Comparison of ENCODE assay signal across 13 cellular contexts in genomic region chr17:73901249-73901648, GRCh38.
DNase-seq lines count a peak whose midpoint lies in the region; ATAC-seq and TF ChIP-seq lines count a peak whose summit lies in the region.
"Had no signal": no experiment of that assay in that cellular context is flagged by ENCODE, and none has a peak within 500 bp of the region (broad histone marks: within the 10 kb centered on the region; RNA-seq: fewer than 3 reads in every experiment).

No MANE protein-coding gene starts in this region.

- intact Hi-C loops in adrenal gland (cut with DNase I): no loop called here
- intact Hi-C loops in activated T-helper 2 cell treated with anti-CD3 and anti-CD28 coated beads, Interferon-gamma antibody, Interleukin-2, Interleukin-4, amounts not matched to agents 10 μg/mL and 5 μg/mL and 100 μg/mL, durations not matched to agents 14 hours and 24 hours and 36 hours (cut with micrococcal nuclease): no loop called here

- H3K4me3 Mint-ChIP-seq in endodermal cell: peak overlapping the region; percentile 59
- H3K4me3 Mint-ChIP-seq in natural killer cell treated with Interleukin-12 subunit alpha and Interleukin-12 subunit beta and Interleukin-15 and Interleukin-18, amount 100 ng/mL, for 72 hours: peak overlapping the region; percentile 95
- H3K4me3 Mint-ChIP-seq in activated T-helper 2 cell treated with anti-CD3 and anti-CD28 coated beads, Interferon-gamma antibody, Interleukin-2, Interleukin-4, amounts not matched to agents 10 μg/mL and 5 μg/mL and 100 μg/mL, durations not matched to agents 14 hours and 24 hours and 36 hours (ENCODE audit: low read depth): no peak overlapping the region

- H3K27ac Mint-ChIP-seq in endodermal cell: no peak overlapping the region
- peak overlapping the region; percentile 62 to 88 for H3K27ac Mint-ChIP-seq in natural killer cell treated with Interleukin-12 subunit alpha and Interleukin-12 subunit beta and Interleukin-15 and Interleukin-18, amount 100 ng/mL, for 72 hours
- H3K27ac Mint-ChIP-seq in activated T-helper 2 cell treated with anti-CD3 and anti-CD28 coated beads, Interferon-gamma antibody, Interleukin-2, Interleukin-4, amounts not matched to agents 10 μg/mL and 5 μg/mL and 100 μg/mL, durations not matched to agents 14 hours and 24 hours and 36 hours: no peak overlapping the region

- TF ChIP-seq CTCF in endodermal cell (conservative IDR thresholded peaks at IDR 0.05): no peak
- TF ChIP-seq CTCF in adrenal gland (IDR thresholded peaks at IDR 0.05): no peak
- TF ChIP-seq CTCF in GM10266 (IDR thresholded peaks at IDR 0.05; ENCODE audit: control insufficient read depth, insufficient read depth, low read depth, missing control alignments): no peak

- H3K9me3 ChIP-seq in BLaER1 treated with 17β-estradiol and CSF1 and Interleukin-3, amounts not matched to agents 10 nM and 100 nM (replicated peaks in 1 of 11): peaks cover 0 to 11% (median 0%) of the 10 kb centered on the region in 11 experiments; a peak in 2 of 22 replicates
- no peaks in the 10 kb centered on the region for H3K9me3 ChIP-seq in endodermal cell (ENCODE audit: control insufficient read depth, low read length)
- H3K9me3 ChIP-seq in adrenal gland (replicated peaks in 1 of 3): no peaks in the 10 kb centered on the region
- H3K9me3 ChIP-seq: prostate gland had no signal

- no peaks in the 10 kb centered on the region for H3K36me3 ChIP-seq in BLaER1 treated with 17β-estradiol and CSF1 and Interleukin-3, amounts not matched to agents 10 nM and 100 nM
- H3K36me3 ChIP-seq in H7 (replicated peaks; ENCODE audit: control insufficient read depth, insufficient read depth, low read length): no peaks in the 10 kb centered on the region
- no peaks in the 10 kb centered on the region for H3K36me3 ChIP-seq in endodermal cell (ENCODE audit: control insufficient read depth, insufficient read depth, low read length)
- no peaks in the 10 kb centered on the region for H3K36me3 ChIP-seq in adrenal gland (replicated peaks in 1 of 2)
- H3K36me3 ChIP-seq: esophagus muscularis mucosa, prostate gland had no signal

- peak overlapping the region; percentile 54 to 92 (median 75); a peak in 21 of 22 replicates for H3K4me2 ChIP-seq in BLaER1 treated with 17β-estradiol and CSF1 and Interleukin-3, amounts not matched to agents 10 nM and 100 nM

- H3K9me3 Mint-ChIP-seq in endodermal cell: no peaks in the 10 kb centered on the region
- no peaks in the 10 kb centered on the region for H3K9me3 Mint-ChIP-seq in natural killer cell treated with Interleukin-12 subunit alpha and Interleukin-12 subunit beta and Interleukin-15 and Interleukin-18, amount 100 ng/mL, for 72 hours
- H3K9me3 Mint-ChIP-seq in activated T-helper 2 cell treated with anti-CD3 and anti-CD28 coated beads, Interferon-gamma antibody, Interleukin-2, Interleukin-4, amounts not matched to agents 10 μg/mL and 5 μg/mL and 100 μg/mL, durations not matched to agents 14 hours and 24 hours and 36 hours: no peaks in the 10 kb centered on the region
- H3K9me3 Mint-ChIP-seq: activated naive CD4-positive, alpha-beta T cell treated with anti-CD3 and anti-CD28 coated beads, Interleukin-2, amount 50 U/mL, for 72 hours had no signal

- DNase-seq in H7: no peak
- no peak for DNase-seq in endodermal cell
- no peak for DNase-seq in natural killer cell treated with Interleukin-12 subunit alpha and Interleukin-12 subunit beta and Interleukin-15 and Interleukin-18, amount 100 ng/mL, for 72 hours (ENCODE audit: low spot score)
- no peak for DNase-seq in adrenal gland
- no peak for DNase-seq in GM10266 (ENCODE audit: extremely low spot score)
- no peak for DNase-seq in activated T-helper 2 cell treated with anti-CD3 and anti-CD28 coated beads, Interferon-gamma antibody, Interleukin-2, Interleukin-4, amounts not matched to agents 10 μg/mL and 5 μg/mL and 100 μg/mL, durations not matched to agents 14 hours and 24 hours and 36 hours (ENCODE audit: low spot score)
- DNase-seq: NCI-H187 had no signal

- peak overlapping the region in 8 of 10 experiments; percentile 19 to 62 (median 48); a peak in 5 of 20 replicates for H3K4me3 ChIP-seq in BLaER1 treated with 17β-estradiol and CSF1 and Interleukin-3, amounts not matched to agents 10 nM and 100 nM
- H3K4me3 ChIP-seq in H7 (ENCODE audit: insufficient read depth, low read depth, low read length) (peak overlapping the region; percentile 35), endodermal cell (ENCODE audit: low read length) (peak overlapping the region; percentile 72), adrenal gland (peak overlapping the region in 1 of 4 donors; percentile 42)
- H3K4me3 ChIP-seq: lung had no signal

- 84 to 100% methylated on average over 2 of the region's 2 CpGs for WGBS in endodermal cell (ENCODE audit: insufficient coverage in 1 of 2, insufficient read length in 1 of 2), 2 experiments
- WGBS in adrenal gland, 4 donors: 79 to 86% (median 80%) methylated on average over 2 of the region's 2 CpGs

- no peaks in the 10 kb centered on the region; a peak in 1 of 22 replicates for H4K20me1 ChIP-seq in BLaER1 treated with 17β-estradiol and CSF1 and Interleukin-3, amounts not matched to agents 10 nM and 100 nM

- H3K4me1 ChIP-seq in BLaER1 treated with 17β-estradiol and CSF1 and Interleukin-3, amounts not matched to agents 10 nM and 100 nM: peaks cover 6 to 17% (median 14%) of the 10 kb centered on the region in 10 experiments; a peak in 17 of 20 replicates
- H3K4me1 ChIP-seq in endodermal cell (ENCODE audit: control insufficient read depth, insufficient read depth, low read length): peaks cover 5% of the 10 kb centered on the region
- peaks cover 0 to 14% of the 10 kb centered on the region in 2 donors for H3K4me1 ChIP-seq in adrenal gland (replicated peaks in 1 of 2)

- H3K27ac ChIP-seq in BLaER1 treated with 17β-estradiol and CSF1 and Interleukin-3, amounts not matched to agents 10 nM and 100 nM: no peak overlapping the region
- no peak overlapping the region for H3K27ac ChIP-seq in endodermal cell (ENCODE audit: low read depth, low read length)
- no peak overlapping the region for H3K27ac ChIP-seq in adrenal gland
- H3K27ac ChIP-seq: esophagus muscularis mucosa had no signal

- peaks cover 26 to 46% (median 37%) of the 10 kb centered on the region in 11 experiments for H3K27me3 ChIP-seq in BLaER1 treated with 17β-estradiol and CSF1 and Interleukin-3, amounts not matched to agents 10 nM and 100 nM
- H3K27me3 ChIP-seq in H7 (ENCODE audit: control insufficient read depth, insufficient read depth, low read length): peaks cover 71% of the 10 kb centered on the region
- H3K27me3 ChIP-seq in endodermal cell (ENCODE audit: control insufficient read depth, insufficient read depth, low read length, poor library complexity, severe bottlenecking): peaks cover 89% of the 10 kb centered on the region
- H3K27me3 ChIP-seq in adrenal gland: peaks cover 6% of the 10 kb centered on the region

- H3K9ac ChIP-seq in BLaER1 treated with 17β-estradiol and CSF1 and Interleukin-3, amounts not matched to agents 10 nM and 100 nM: 0 out of 22 replicates have a peak overlapping the region, but pooled peaks of 1 of the 11 experiments have one; percentile 35
- H3K9ac ChIP-seq in endodermal cell (ENCODE audit: extremely low read depth, low read length, poor library complexity, severe bottlenecking): no peak overlapping the region

- H3K4me1 Mint-ChIP-seq in endodermal cell: peaks cover 9% of the 10 kb centered on the region
- H3K4me1 Mint-ChIP-seq in natural killer cell treated with Interleukin-12 subunit alpha and Interleukin-12 subunit beta and Interleukin-15 and Interleukin-18, amount 100 ng/mL, for 72 hours (ENCODE audit: low read depth in 2 of 2): peaks cover 14 to 19% of the 10 kb centered on the region in 2 donors
- peaks cover 2% of the 10 kb centered on the region for H3K4me1 Mint-ChIP-seq in activated T-helper 2 cell treated with anti-CD3 and anti-CD28 coated beads, Interferon-gamma antibody, Interleukin-2, Interleukin-4, amounts not matched to agents 10 μg/mL and 5 μg/mL and 100 μg/mL, durations not matched to agents 14 hours and 24 hours and 36 hours (ENCODE audit: low read depth)

- peaks cover 97% of the 10 kb centered on the region for H3K27me3 Mint-ChIP-seq in endodermal cell (ENCODE audit: insufficient read depth)
- H3K27me3 Mint-ChIP-seq in natural killer cell treated with Interleukin-12 subunit alpha and Interleukin-12 subunit beta and Interleukin-15 and Interleukin-18, amount 100 ng/mL, for 72 hours: peaks cover 10 to 13% of the 10 kb centered on the region in 2 donors
- H3K27me3 Mint-ChIP-seq in activated T-helper 2 cell treated with anti-CD3 and anti-CD28 coated beads, Interferon-gamma antibody, Interleukin-2, Interleukin-4, amounts not matched to agents 10 μg/mL and 5 μg/mL and 100 μg/mL, durations not matched to agents 14 hours and 24 hours and 36 hours (ENCODE audit: low read depth): peaks cover 30% of the 10 kb centered on the region

- TF ChIP-seq POLR2A in adrenal gland (IDR thresholded peaks at IDR 0.05): no peak

- no peak for ATAC-seq in natural killer cell treated with Interleukin-12 subunit alpha and Interleukin-12 subunit beta and Interleukin-15 and Interleukin-18, amount 100 ng/mL, for 72 hours
- no peak for ATAC-seq in HG03095 (IDR thresholded peaks at IDR 0.05; ENCODE audit: unreplicated experiment)

- no peaks in the 10 kb centered on the region for H3K36me3 Mint-ChIP-seq in endodermal cell (ENCODE audit: low read depth)
- no peaks in the 10 kb centered on the region for H3K36me3 Mint-ChIP-seq in natural killer cell treated with Interleukin-12 subunit alpha and Interleukin-12 subunit beta and Interleukin-15 and Interleukin-18, amount 100 ng/mL, for 72 hours
- no peaks in the 10 kb centered on the region for H3K36me3 Mint-ChIP-seq in activated T-helper 2 cell treated with anti-CD3 and anti-CD28 coated beads, Interferon-gamma antibody, Interleukin-2, Interleukin-4, amounts not matched to agents 10 μg/mL and 5 μg/mL and 100 μg/mL, durations not matched to agents 14 hours and 24 hours and 36 hours (ENCODE audit: low read depth)

Comparison
In these comparisons a context has a peak if more than half of its experiments do, and no peak if none do; other contexts are left out.
1. H3K27ac Mint-ChIP-seq: peak in natural killer cell treated with Interleukin-12 subunit alpha and Interleukin-12 subunit beta and Interleukin-15 and Interleukin-18, amount 100 ng/mL, for 72 hours (2 of 2); none in endodermal cell (single experiment) and activated T-helper 2 cell treated with anti-CD3 and anti-CD28 coated beads, Interferon-gamma antibody, Interleukin-2, Interleukin-4, amounts not matched to agents 10 μg/mL and 5 μg/mL and 100 μg/mL, durations not matched to agents 14 hours and 24 hours and 36 hours (single experiment).